21 cellular contexts compared by ENCODE assay signal in the genomic region with DNA sequence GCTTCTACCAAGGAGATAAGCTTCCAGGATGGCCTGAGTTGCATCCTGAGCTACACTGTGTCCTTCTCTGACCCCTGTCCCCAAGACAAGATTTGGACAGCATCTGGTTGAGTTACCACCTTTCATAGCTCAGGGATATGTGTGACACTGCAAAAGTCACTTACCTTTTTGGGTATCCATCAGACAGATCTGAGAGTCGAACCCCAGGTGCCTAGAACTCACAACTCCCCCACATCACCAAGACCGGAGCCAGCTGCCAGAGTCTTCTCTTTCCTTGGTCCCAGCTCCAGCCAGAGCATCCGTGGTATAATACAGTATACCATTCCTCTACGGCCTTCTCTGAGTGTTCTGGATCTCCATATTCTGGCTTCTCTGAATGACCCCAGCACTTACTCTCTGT.
"Had no signal": no experiment of that assay in that cellular context is flagged by ENCODE, and none has a peak within 500 bp of the region (broad histone marks: within the 10 kb centered on the region; RNA-seq: fewer than 3 reads in every experiment).

No MANE protein-coding gene starts in this region.

- H3K27ac ChIP-seq: colonic mucosa, lower lobe of right lung, pancreas, right lobe of liver, stomach, thyroid gland had no signal

- H3K36me3 Mint-ChIP-seq: immature natural killer cell, natural killer cell had no signal

- H3K27me3 ChIP-seq: colonic mucosa, pancreas, right lobe of liver, stomach, thyroid gland had no signal

- H3K9me3 ChIP-seq: colonic mucosa, lower lobe of right lung, pancreas, right lobe of liver, stomach, thyroid gland had no signal

- H3K27me3 Mint-ChIP-seq: dendritic cell treated with granulocyte-macrophage colony-stimulating factor and Interleukin-4, amounts not matched to agents 40 ng/mL and 50 ng/mL, for 4 days; effector memory CD8-positive, alpha-beta T cell had no signal

- H3K4me3 ChIP-seq: colonic mucosa, lower lobe of right lung, pancreas, right lobe of liver, stomach, thyroid gland had no signal

- H3K27ac Mint-ChIP-seq: dendritic cell treated with granulocyte-macrophage colony-stimulating factor and Interleukin-4, amounts not matched to agents 40 ng/mL and 50 ng/mL, for 4 days; effector memory CD8-positive, alpha-beta T cell; immature natural killer cell; natural killer cell; progenitor cell of endocrine pancreas had no signal

- H3K9me3 Mint-ChIP-seq: dendritic cell treated with granulocyte-macrophage colony-stimulating factor and Interleukin-4, amounts not matched to agents 40 ng/mL and 50 ng/mL, for 4 days; effector memory CD8-positive, alpha-beta T cell; immature natural killer cell; natural killer cell had no signal

- H3K4me3 Mint-ChIP-seq: dendritic cell treated with granulocyte-macrophage colony-stimulating factor and Interleukin-4, amounts not matched to agents 40 ng/mL and 50 ng/mL, for 4 days; effector memory CD8-positive, alpha-beta T cell; immature natural killer cell; natural killer cell had no signal

- H3K36me3 ChIP-seq: colonic mucosa, lower lobe of right lung, pancreas, right lobe of liver, stomach, thyroid gland had no signal

- DNase-seq: colonic mucosa; effector memory CD8-positive, alpha-beta T cell; erythroblast; hypothalamus; immature natural killer cell; islet precursor cell; left ventricle myocardium superior; lower lobe of right lung; natural killer cell; occipital lobe; pancreas; right lobe of liver; small intestine; stimulated activated CD4-positive, alpha-beta T cell treated with anti-CD3 and anti-CD28 coated beads, Interleukin-15, amount 100 ng/mL, for 24 hours; stimulated activated CD4-positive, alpha-beta T cell treated with anti-CD3 and anti-CD28 coated beads, Interleukin-2, amount 100 ng/mL, for 48 hours; stimulated activated naive CD4-positive, alpha-beta T cell treated with Interleukin-2 at 50 U/mL for 16 hours; stomach; thyroid gland; trophoblast cell had no signal

- ATAC-seq: effector memory CD8-positive, alpha-beta T cell; left ventricle myocardium superior; lower lobe of right lung; natural killer cell; pancreas; right lobe of liver had no signal

- H3K4me1 Mint-ChIP-seq: immature natural killer cell had no signal

- H3K4me1 ChIP-seq: colonic mucosa, lower lobe of right lung, pancreas, right lobe of liver, stomach, thyroid gland had no signal
